In genomic region chr12:51980051-51980808, GRCh38 we compare ENCODE assay signal across 8 cellular contexts. TPM values are rescaled to one million over a fixed set of nuclear protein-coding genes. Genes with fewer than 3 reads are reported as not detected.
DNase-seq lines count a peak whose midpoint lies in the region; ATAC-seq and TF ChIP-seq lines count a peak whose summit lies in the region.

No MANE protein-coding gene starts in this region.

- H3K27ac ChIP-seq in C4-2B, result no peak overlapping the region
- no peak overlapping the region for H3K27ac ChIP-seq in fibroblast of lung (ENCODE audit: insufficient read depth, low read length)
- no peak overlapping the region for H3K27ac ChIP-seq in neural progenitor cell
- H3K27ac ChIP-seq in thoracic aorta, result no peak overlapping the region

- H3K27me3 ChIP-seq in fibroblast of lung (ENCODE audit: control insufficient read depth, insufficient read depth, low read length) (no peaks in the 10 kb centered on the region), neural progenitor cell (no peaks in the 10 kb centered on the region), thoracic aorta (replicated peaks; ENCODE audit: insufficient read depth) (no peaks in the 10 kb centered on the region)

- DNase-seq in HUDEP-2 (lab: John Stamatoyannopoulos, UW; ENCODE audit: unreplicated experiment in 76 of 76), result peak in 59 of 76 experiments; percentile 3 to 74 (median 35)
- DNase-seq in OCI-M2 (lab: John Stamatoyannopoulos, UW; ENCODE audit: unreplicated experiment), result peak; percentile 6
- peak; percentile 49 for DNase-seq in activated T-cell treated with anti-CD3 and anti-CD28 coated beads for 48 hours (ENCODE audit: low read depth)
- DNase-seq in fibroblast of lung (ENCODE audit: low read depth in 2 of 2), result peak; percentile 42 to 71
- DNase-seq in neural progenitor cell (ENCODE audit: low spot score), result peak; percentile 72
- no peak for DNase-seq in thoracic aorta (ENCODE audit: low spot score)

- H3K27me3 Mint-ChIP-seq in neural progenitor cell (ENCODE audit: insufficient read depth, low read depth), result peaks cover 4% of the 10 kb centered on the region

- no peak overlapping the region for H3K4me3 Mint-ChIP-seq in neural progenitor cell

- no peaks in the 10 kb centered on the region for H3K4me1 ChIP-seq in fibroblast of lung (ENCODE audit: control insufficient read depth, extremely low read depth, insufficient read depth, low read length)
- H3K4me1 ChIP-seq in neural progenitor cell, result no peaks in the 10 kb centered on the region
- H3K4me1 ChIP-seq in thoracic aorta (ENCODE audit: control insufficient read depth in 1 of 2, low read depth in 2 of 2), result no peaks in the 10 kb centered on the region

- H2AFZ ChIP-seq in fibroblast of lung (ENCODE audit: low read length), result no peak overlapping the region
- no peak overlapping the region for H2AFZ ChIP-seq in neural progenitor cell (replicated peaks)

- TF ChIP-seq CTCF in C4-2B (conservative IDR thresholded peaks at IDR 0.05) (peak; percentile 99), fibroblast of lung (conservative IDR thresholded peaks at IDR 0.05 in 1 of 2, IDR thresholded peaks at IDR 0.05 in 1 of 2; ENCODE audit: low read depth in 1 of 2, low read length in 2 of 2) (peak; percentile 94 to 99), neural progenitor cell (IDR thresholded peaks at IDR 0.05) (peak; percentile 98), thoracic aorta (IDR thresholded peaks at IDR 0.05) (peak; percentile 94)

- H4K20me1 ChIP-seq in fibroblast of lung (ENCODE audit: control insufficient read depth, extremely low read depth, insufficient read depth, low read length) (no peaks in the 10 kb centered on the region), neural progenitor cell (ENCODE audit: low read depth) (peaks cover 25% of the 10 kb centered on the region)

- H3K36me3 Mint-ChIP-seq in neural progenitor cell, result peaks cover 30% of the 10 kb centered on the region

- no peaks in the 10 kb centered on the region for H3K9me3 Mint-ChIP-seq in neural progenitor cell

- H3K4me3 ChIP-seq in fibroblast of lung (replicated peaks in 1 of 4; ENCODE audit: control extremely low read depth in 1 of 4, insufficient read depth in 1 of 4, low read depth in 3 of 4, low read length in 4 of 4) (no peak overlapping the region), neural progenitor cell (no peak overlapping the region), thoracic aorta (no peak overlapping the region)

- H3K27ac Mint-ChIP-seq in neural progenitor cell, result no peak overlapping the region

- peaks cover 11% of the 10 kb centered on the region for H3K36me3 ChIP-seq in fibroblast of lung (ENCODE audit: control insufficient read depth, insufficient read depth, low read length)
- no peaks in the 10 kb centered on the region for H3K36me3 ChIP-seq in neural progenitor cell
- H3K36me3 ChIP-seq in thoracic aorta, result peaks cover 34% of the 10 kb centered on the region

- H3K9ac ChIP-seq in fibroblast of lung (ENCODE audit: insufficient read depth, low read length) (no peak overlapping the region), neural progenitor cell (no peak overlapping the region)

- ATAC-seq in GM19372 (IDR thresholded peaks at IDR 0.05; ENCODE audit: low read depth, unreplicated experiment), result peak; percentile 85
- ATAC-seq in thoracic aorta (ENCODE audit: insufficient number of reproducible peaks, low FRiP score, low read depth), result peak; percentile 78

- H3K9me3 ChIP-seq in fibroblast of lung (ENCODE audit: control insufficient read depth, insufficient read depth, low read depth, low read length) (no peaks in the 10 kb centered on the region), neural progenitor cell (ENCODE audit: low read depth) (no peaks in the 10 kb centered on the region), thoracic aorta (no peaks in the 10 kb centered on the region)

- H3K4me2 ChIP-seq in fibroblast of lung (ENCODE audit: extremely low read depth, insufficient read depth, low read length) (no peak overlapping the region), neural progenitor cell (no peak overlapping the region)

- H3K4me1 Mint-ChIP-seq in neural progenitor cell, result no peaks in the 10 kb centered on the region

- H3K79me2 ChIP-seq in fibroblast of lung (ENCODE audit: control insufficient read depth, insufficient read depth, low read length) (no peaks in the 10 kb centered on the region), neural progenitor cell (ENCODE audit: low read depth) (no peaks in the 10 kb centered on the region)

- peaks cover 7% of the 10 kb centered on the region for H3F3A ChIP-seq in neural progenitor cell (ENCODE audit: low read depth)

RNA-seq across cellular contexts. Expression of gene TAMALIN, which starts 26.5 kb away (rescaled TPM):
- total RNA-seq in fibroblast of lung (11.3 and 12.1 TPM in 2 replicates), neural progenitor cell (ENCODE audit: low replicate concordance) (1.1 and 7.4 TPM in 2 replicates), thoracic aorta (10 to 100 TPM; 17.0 to 21.9 TPM)
- polyA plus RNA-seq in fibroblast of lung, result 4.9 and 5.3 TPM in 2 replicates
- 6.0 and 6.7 TPM in 2 replicates for polyA plus RNA-seq in fibroblast of lung (2012)
- 7.3 and 10.0 TPM in 2 replicates for polyA minus RNA-seq in fibroblast of lung (ENCODE audit: low replicate concordance)

RNA-seq across cellular contexts. Expression of gene ACVR1B, which starts 28.7 kb away (rescaled TPM):
- total RNA-seq in fibroblast of lung (11.3 and 12.4 TPM in 2 replicates), neural progenitor cell (ENCODE audit: low replicate concordance) (13.8 and 18.9 TPM in 2 replicates), thoracic aorta (10 to 100 TPM in 1 of 2 donors, 1 to 10 TPM in 1; 9.9 to 24.4 TPM)
- 13.0 and 13.6 TPM in 2 replicates for polyA plus RNA-seq in fibroblast of lung
- 10.5 and 10.6 TPM in 2 replicates for polyA plus RNA-seq in fibroblast of lung (2012)
- 14.5 and 30.9 TPM in 2 replicates for polyA minus RNA-seq in fibroblast of lung (ENCODE audit: low replicate concordance)
